Comparison of ENCODE assay signal across 17 cellular contexts in genomic region chrX:84156831-84157230, GRCh38. TPM values are rescaled to one million over a fixed set of nuclear protein-coding genes. Genes with fewer than 3 reads are reported as not detected.
DNase-seq lines count a peak whose midpoint lies in the region; ATAC-seq and TF ChIP-seq lines count a peak whose summit lies in the region.
"Had no signal": no experiment of that assay in that cellular context is flagged by ENCODE, and none has a peak within 500 bp of the region (broad histone marks: within the 10 kb centered on the region; RNA-seq: fewer than 3 reads in every experiment).

No MANE protein-coding gene starts in this region.

- H2AFZ ChIP-seq in SK-N-SH (ENCODE audit: low read depth): no peak overlapping the region
- H2AFZ ChIP-seq in PC-3 (ENCODE audit: low read length): no peak overlapping the region
- H2AFZ ChIP-seq: GM23338 had no signal

- no peaks in the 10 kb centered on the region for H3K36me3 ChIP-seq in SK-N-SH (replicated peaks in 1 of 2; ENCODE audit: control insufficient read depth in 1 of 2, insufficient read depth in 2 of 2, low read length in 1 of 2)
- H3K36me3 ChIP-seq in PC-3 (ENCODE audit: low read depth, low read length): 0 out of 2 replicates have a peak, but pooled peaks cover 4% of the 10 kb centered on the region
- no peaks in the 10 kb centered on the region for H3K36me3 ChIP-seq in colonic mucosa

- H4K20me1 ChIP-seq in SK-N-SH (ENCODE audit: insufficient read depth) (no peaks in the 10 kb centered on the region), PC-3 (ENCODE audit: low read length) (no peaks in the 10 kb centered on the region)

- H3K9ac ChIP-seq in SK-N-SH (no peak overlapping the region), PC-3 (ENCODE audit: low read length) (no peak overlapping the region), colonic mucosa (ENCODE audit: low read depth in 2 of 2, low read length in 2 of 2) (no peak overlapping the region)

- TF ChIP-seq CTCF in SK-N-SH (IDR thresholded peaks at IDR 0.05) (no peak), PC-3 (conservative IDR thresholded peaks at IDR 0.05; ENCODE audit: low read depth, low read length) (no peak), fibroblast of mammary gland (conservative IDR thresholded peaks at IDR 0.05; ENCODE audit: control insufficient read depth, insufficient read depth, low read depth, low read length) (no peak), colonic mucosa (IDR thresholded peaks at IDR 0.05) (no peak), GM10266 (IDR thresholded peaks at IDR 0.05; ENCODE audit: control insufficient read depth, insufficient read depth, low read depth, missing control alignments) (no peak)

- intact Hi-C loops in PC-3 (cut with micrococcal nuclease): no loop called here
- intact Hi-C loops in colonic mucosa (cut with DNase I): no loop called here

- no peak overlapping the region for H3K4me2 ChIP-seq in SK-N-SH
- H3K4me2 ChIP-seq in PC-3 (ENCODE audit: low read length): peak overlapping the region; percentile 27
- H3K4me2 ChIP-seq: GM23338 had no signal

- CTCF ChIA-PET in SK-N-SH (lab: Yijun Ruan, JAX): no interaction called here
- CTCF ChIA-PET in PC-3 (lab: Charles Lee): interaction anchor here (0.5 kb wide), 1 partner anchor 141 kb away, joined by 6 read pairs; no protein-coding TSS in a partner anchor

- no peaks in the 10 kb centered on the region for H3K27me3 ChIP-seq in SK-N-SH (ENCODE audit: insufficient read depth)
- H3K27me3 ChIP-seq in PC-3 (ENCODE audit: low read length): no peaks in the 10 kb centered on the region
- H3K27me3 ChIP-seq in colonic mucosa: no peaks in the 10 kb centered on the region

- no TSS peak for BruUV-seq in PC-3 (replicated peaks; lab: Mats Ljungman, UMichigan)

- no peak for TF ChIP-seq RAD21 in SK-N-SH (IDR thresholded peaks at IDR 0.05; ENCODE audit: low read length)

- WGBS in SK-N-SH (ENCODE audit: low lambda C conversion rate): 35% methylated on average over 1 of the region's 1 CpG

- no peaks in the 10 kb centered on the region for H3K4me1 ChIP-seq in SK-N-SH (ENCODE audit: control insufficient read depth in 1 of 2, insufficient read depth in 2 of 2, low read depth in 1 of 2, low read length in 1 of 2)
- peaks cover 69% of the 10 kb centered on the region for H3K4me1 ChIP-seq in PC-3 (ENCODE audit: insufficient read depth, low read length)
- no peaks in the 10 kb centered on the region for H3K4me1 ChIP-seq in colonic mucosa

- DNase-seq in SK-N-SH: no peak
- peak; percentile 58 for DNase-seq in PC-3
- peak; percentile 45 for DNase-seq in fibroblast of mammary gland (ENCODE audit: low read depth)
- DNase-seq in colonic mucosa: no peak
- no peak for DNase-seq in SHP77 (lab: John Stamatoyannopoulos, UW)
- DNase-seq in GM10266 (ENCODE audit: extremely low spot score): no peak
- DNase-seq: ACHN; C1 segment of cervical spinal cord; Calu3; CD4-positive, alpha-beta T cell; DMS 273 treated with DMSO at 0.1 percent for 48 hours; H9 had no signal

- no peaks in the 10 kb centered on the region for H3F3A ChIP-seq in SK-N-SH (replicated peaks; ENCODE audit: insufficient read depth)
- H3F3A ChIP-seq in PC-3 (ENCODE audit: low read length, unreplicated experiment): peaks cover 6% of the 10 kb centered on the region

- no peak for TF ChIP-seq EP300 in SK-N-SH (IDR thresholded peaks at IDR 0.05; ENCODE audit: borderline replicate concordance in 1 of 2, low read depth in 1 of 2, low read length in 1 of 2)

- H3K9me2 ChIP-seq in SK-N-SH (no peaks in the 10 kb centered on the region), PC-3 (replicated peaks; ENCODE audit: low read length) (no peaks in the 10 kb centered on the region)

- H3K4me3 ChIP-seq in SK-N-SH (ENCODE audit: low read depth in 2 of 2, low read length in 1 of 2): no peak overlapping the region
- peak overlapping the region; percentile 15; the same call in 1 of the 2 replicates for H3K4me3 ChIP-seq in PC-3 (ENCODE audit: low read length)
- no peak overlapping the region for H3K4me3 ChIP-seq in fibroblast of mammary gland (ENCODE audit: control insufficient read depth, low read depth, low read length)
- H3K4me3 ChIP-seq in colonic mucosa: no peak overlapping the region
- H3K4me3 ChIP-seq: GM12878, GM23338 had no signal

- H3K9me3 ChIP-seq in SK-N-SH (no peaks in the 10 kb centered on the region), PC-3 (ENCODE audit: low read length) (no peaks in the 10 kb centered on the region), colonic mucosa (no peaks in the 10 kb centered on the region)

- H3K79me2 ChIP-seq in SK-N-SH (ENCODE audit: insufficient read depth) (no peaks in the 10 kb centered on the region), PC-3 (ENCODE audit: low read length) (no peaks in the 10 kb centered on the region)

- H3K27ac ChIP-seq in SK-N-SH (ENCODE audit: low read depth in 2 of 2, low read length in 1 of 2) (no peak overlapping the region), PC-3 (ENCODE audit: low read length) (peak overlapping the region; percentile 72), colonic mucosa (no peak overlapping the region)

- ATAC-seq in SK-N-SH treated with all-trans-retinoic acid at 6 μM for 48 hours: no peak
- ATAC-seq in PC-3: peak; percentile 26; the same call in 1 of the 2 replicates
- ATAC-seq: GM12878, GM23338 had no signal

- POLR2A ChIA-PET in SK-N-SH (lab: Yijun Ruan, JAX) (no interaction called here), PC-3 (lab: Charles Lee; ENCODE audit: unreplicated experiment) (no interaction called here)

TF ChIP-seq in SK-N-SH treated with all-trans-retinoic acid at 6 μM for 48 hours, 23 proteins besides CTCF, POLR2A, EP300 and RAD21:
- TF ChIP-seq ISL1 (CRISPR knock-in tag; IDR thresholded peaks at IDR 0.05) (peak; percentile 31; the same call in 1 of the 2 replicates), GLIS3 (CRISPR knock-in tag; IDR thresholded peaks at IDR 0.05) (no peak)

TF ChIP-seq in SK-N-SH, 30 proteins besides CTCF, POLR2A, EP300 and RAD21:
- TF ChIP-seq USF2 (IDR thresholded peaks at IDR 0.05; ENCODE audit: borderline replicate concordance, low read depth, low read length) (no peak), SMC3 (IDR thresholded peaks at IDR 0.05; ENCODE audit: low read depth, low read length) (no peak), REST (IDR thresholded peaks at IDR 0.05; ENCODE audit: low read depth, low read length) (no peak), NRF1 (IDR thresholded peaks at IDR 0.05; ENCODE audit: low read depth, low read length) (no peak), RFX5 (IDR thresholded peaks at IDR 0.05; ENCODE audit: low read length) (no peak), NFIC (IDR thresholded peaks at IDR 0.05; ENCODE audit: borderline replicate concordance) (no peak), FOSL2 (IDR thresholded peaks at IDR 0.05; ENCODE audit: borderline replicate concordance, low read depth) (no peak), SIN3A (IDR thresholded peaks at IDR 0.05; ENCODE audit: borderline replicate concordance, low read depth, low read length) (no peak), MXI1 (IDR thresholded peaks at IDR 0.05; ENCODE audit: low read depth, low read length) (no peak), USF1 (IDR thresholded peaks at IDR 0.05; ENCODE audit: borderline replicate concordance, low read depth) (no peak), FOXM1 (IDR thresholded peaks at IDR 0.05; ENCODE audit: low read depth) (no peak), ELF1 (IDR thresholded peaks at IDR 0.05) (no peak), MEF2A (IDR thresholded peaks at IDR 0.05; ENCODE audit: borderline replicate concordance, low read depth) (no peak)

RNA-seq across cellular contexts. Expression of gene RPS6KA6, which starts 31.2 kb away (rescaled TPM):
- 1.7 and 2.7 TPM in 2 replicates for polyA plus RNA-seq in SK-N-SH (2012; rRNA removed)
- 2.5 and 2.9 TPM in 2 replicates for polyA plus RNA-seq in SK-N-SH (2012; cell fraction: cytosol; rRNA removed)
- 2.1 and 5.0 TPM in 2 replicates for polyA plus RNA-seq in SK-N-SH (2012; cell fraction: nucleus; rRNA removed)
- total RNA-seq in PC-3 (2014; rRNA removed): 3.6 and 4.7 TPM in 2 replicates
- 10 to 100 TPM; 10.6 to 11.9 TPM for total RNA-seq in colonic mucosa
- total RNA-seq: A172; CD4-positive, alpha-beta T cell; HT1080 had no signal

Comparison
In these comparisons a context has a peak if more than half of its experiments do, and no peak if none do; other contexts are left out.
1. DNase-seq: peak in PC-3 (single experiment) and fibroblast of mammary gland (single experiment); none in SK-N-SH (single experiment), colonic mucosa (single experiment), SHP77 (0 of 2) and GM10266 (single experiment).